Comparison of ENCODE assay signal across 27 cellular contexts in genomic region chr2:62464608-62465007, GRCh38. TPM values are rescaled to one million over a fixed set of nuclear protein-coding genes. Genes with fewer than 3 reads are reported as not detected.
DNase-seq lines count a peak whose midpoint lies in the region; ATAC-seq, FAIRE-seq and TF ChIP-seq lines count a peak whose summit lies in the region.
"Had no signal": no experiment of that assay in that cellular context is flagged by ENCODE, and none has a peak within 500 bp of the region (broad histone marks: within the 10 kb centered on the region; RNA-seq: fewer than 3 reads in every experiment).

No MANE protein-coding gene starts in this region.

- no peak overlapping the region for H3K4me3 ChIP-seq in breast epithelium
- no peak overlapping the region for H3K4me3 ChIP-seq in astrocyte (ENCODE audit: insufficient read depth, low read depth, low read length)
- no peak overlapping the region for H3K4me3 ChIP-seq in effector memory CD4-positive, alpha-beta T cell (ENCODE audit: insufficient read depth, low read depth, low read length, poor library complexity, severe bottlenecking)
- H3K4me3 ChIP-seq: BLaER1 treated with 17β-estradiol and CSF1 and Interleukin-3, amounts not matched to agents 10 nM and 100 nM; GM12878; SJSA1 had no signal

- H3K79me2 ChIP-seq in astrocyte (ENCODE audit: insufficient read depth, low read length), result no peaks in the 10 kb centered on the region

- H3K27me3 Mint-ChIP-seq in MCF 10A (ENCODE audit: insufficient read depth, unreplicated experiment), result no peaks in the 10 kb centered on the region
- H3K27me3 Mint-ChIP-seq in astrocyte (ENCODE audit: low read depth, unreplicated experiment), result peaks cover 3% of the 10 kb centered on the region
- H3K27me3 Mint-ChIP-seq: CD4-positive, alpha-beta memory T cell had no signal

- ATAC-seq in HG03442 (IDR thresholded peaks at IDR 0.05; ENCODE audit: unreplicated experiment), result no peak
- ATAC-seq: GM12878 had no signal

- H3K27me3 ChIP-seq in breast epithelium, result no peaks in the 10 kb centered on the region
- no peaks in the 10 kb centered on the region for H3K27me3 ChIP-seq in astrocyte (ENCODE audit: insufficient read depth, low read length)
- H3K27me3 ChIP-seq in effector memory CD4-positive, alpha-beta T cell (replicated peaks; ENCODE audit: control insufficient read depth, insufficient read depth, low read length, poor library complexity, severe bottlenecking), result no peaks in the 10 kb centered on the region
- H3K27me3 ChIP-seq: BLaER1 treated with 17β-estradiol and CSF1 and Interleukin-3, amounts not matched to agents 10 nM and 100 nM; SJSA1 had no signal

- no peak overlapping the region for H3K9ac ChIP-seq in astrocyte (ENCODE audit: low read length)
- H3K9ac ChIP-seq: BLaER1 treated with 17β-estradiol and CSF1 and Interleukin-3, amounts not matched to agents 10 nM and 100 nM had no signal

- no peak overlapping the region for H2AFZ ChIP-seq in astrocyte (ENCODE audit: low read depth, low read length)

- H3K4me3 Mint-ChIP-seq in MCF 10A (ENCODE audit: unreplicated experiment) (no peak overlapping the region), astrocyte (ENCODE audit: unreplicated experiment) (no peak overlapping the region)
- H3K4me3 Mint-ChIP-seq: CD4-positive, alpha-beta memory T cell; IgD-negative memory B cell had no signal

- H3K27ac Mint-ChIP-seq in MCF 10A (ENCODE audit: low read depth, unreplicated experiment), result peak overlapping the region; percentile 17
- H3K27ac Mint-ChIP-seq in astrocyte (ENCODE audit: unreplicated experiment), result no peak overlapping the region
- H3K27ac Mint-ChIP-seq: CD4-positive, alpha-beta memory T cell had no signal

- no peak for FAIRE-seq in astrocyte (lab: Jason Lieb, UNC)
- FAIRE-seq: GM12878, RCC 7860 had no signal

- intact Hi-C loops in MCF 10A (cut with micrococcal nuclease), result no loop called here
- intact Hi-C loops in breast epithelium (cut with DNase I; ENCODE audit: low total_unique reads), result no loop called here

- H3K4me1 Mint-ChIP-seq in MCF 10A (ENCODE audit: insufficient read depth, unreplicated experiment) (peaks cover 8% of the 10 kb centered on the region), astrocyte (ENCODE audit: low read depth, unreplicated experiment) (peaks cover 7% of the 10 kb centered on the region)
- H3K4me1 Mint-ChIP-seq: CD4-positive, alpha-beta memory T cell; IgD-negative memory B cell had no signal

- H4K20me1 ChIP-seq in astrocyte (ENCODE audit: insufficient read depth, low read length), result no peaks in the 10 kb centered on the region
- H4K20me1 ChIP-seq: BLaER1 treated with 17β-estradiol and CSF1 and Interleukin-3, amounts not matched to agents 10 nM and 100 nM had no signal

- H3K36me3 ChIP-seq in breast epithelium (no peaks in the 10 kb centered on the region), astrocyte (ENCODE audit: insufficient read depth, low read length) (no peaks in the 10 kb centered on the region)
- H3K36me3 ChIP-seq in effector memory CD4-positive, alpha-beta T cell (ENCODE audit: control insufficient read depth, insufficient read depth, low read length), result no peaks in the 10 kb centered on the region
- H3K36me3 ChIP-seq: BLaER1 treated with 17β-estradiol and CSF1 and Interleukin-3, amounts not matched to agents 10 nM and 100 nM; SJSA1 had no signal

- no peak overlapping the region for H3K4me2 ChIP-seq in astrocyte (ENCODE audit: low read length)
- H3K4me2 ChIP-seq: BLaER1 treated with 17β-estradiol and CSF1 and Interleukin-3, amounts not matched to agents 10 nM and 100 nM had no signal

- no peak for DNase-seq in MCF 10A (ENCODE audit: unreplicated experiment)
- no peak for DNase-seq in breast epithelium (ENCODE audit: low spot score in 2 of 2)
- peak; percentile 31 for DNase-seq in astrocyte (ENCODE audit: low read depth)
- DNase-seq in islet precursor cell, result peak; percentile 46
- no peak for DNase-seq in NOMO-1 treated with DMSO at 0.1 percent for 48 hours (lab: John Stamatoyannopoulos, UW; ENCODE audit: unreplicated experiment)
- no peak for DNase-seq in GF-D8 (lab: John Stamatoyannopoulos, UW)
- DNase-seq in effector memory CD4-positive, alpha-beta T cell, result no peak
- DNase-seq: Caco-2; CD4-positive, alpha-beta memory T cell; DMS 273 treated with DMSO at 0.1 percent for 48 hours; DMS79 treated with DMSO at 0.1 percent for 48 hours; Karpas-422; NCI-H1694; NCI-H2081; NCI-H2171; NCI-H345; NCI-H524 treated with DMSO at 0.1 percent for 48 hours; NCI-H82; OCI-M1 had no signal

- TF ChIP-seq POLR2A in breast epithelium (IDR thresholded peaks at IDR 0.05), result no peak

- peaks cover 6% of the 10 kb centered on the region for H3K36me3 Mint-ChIP-seq in MCF 10A (ENCODE audit: insufficient read depth, unreplicated experiment)
- no peaks in the 10 kb centered on the region for H3K36me3 Mint-ChIP-seq in astrocyte (ENCODE audit: low read depth, unreplicated experiment)
- H3K36me3 Mint-ChIP-seq: CD4-positive, alpha-beta memory T cell; IgD-negative memory B cell had no signal

- BruUV-seq in MCF 10A (replicated peaks; lab: Mats Ljungman, UMichigan), result no TSS peak

- H3K27ac ChIP-seq in breast epithelium (no peak overlapping the region), astrocyte (ENCODE audit: low read depth, low read length) (no peak overlapping the region)
- H3K27ac ChIP-seq in effector memory CD4-positive, alpha-beta T cell (ENCODE audit: insufficient read depth, low read length, poor library complexity, severe bottlenecking), result no peak overlapping the region
- H3K27ac ChIP-seq: 22Rv1; BLaER1 treated with 17β-estradiol and CSF1 and Interleukin-3, amounts not matched to agents 10 nM and 100 nM; HL-60; SJSA1 had no signal

- H3K9me3 ChIP-seq in breast epithelium (no peaks in the 10 kb centered on the region), astrocyte (ENCODE audit: insufficient read depth, low read depth, low read length) (no peaks in the 10 kb centered on the region)
- no peaks in the 10 kb centered on the region for H3K9me3 ChIP-seq in effector memory CD4-positive, alpha-beta T cell (ENCODE audit: control insufficient read depth, low read length)
- H3K9me3 ChIP-seq: BLaER1 treated with 17β-estradiol and CSF1 and Interleukin-3, amounts not matched to agents 10 nM and 100 nM; Caco-2; SJSA1 had no signal

- H3K4me1 ChIP-seq in breast epithelium (no peaks in the 10 kb centered on the region), astrocyte (ENCODE audit: insufficient read depth, low read length) (no peaks in the 10 kb centered on the region)
- no peaks in the 10 kb centered on the region for H3K4me1 ChIP-seq in effector memory CD4-positive, alpha-beta T cell (ENCODE audit: control insufficient read depth, insufficient read depth, low read length, poor library complexity, severe bottlenecking)
- H3K4me1 ChIP-seq: BLaER1 treated with 17β-estradiol and CSF1 and Interleukin-3, amounts not matched to agents 10 nM and 100 nM; SJSA1 had no signal

- no peak for TF ChIP-seq CTCF in MCF 10A (IDR thresholded peaks at IDR 0.05; ENCODE audit: unreplicated experiment)
- no peak for TF ChIP-seq CTCF in breast epithelium (IDR thresholded peaks at IDR 0.05)
- no peak for TF ChIP-seq CTCF in astrocyte (IDR thresholded peaks at IDR 0.05; ENCODE audit: insufficient read depth, low read depth, low read length)

- no peaks in the 10 kb centered on the region for H3K9me3 Mint-ChIP-seq in MCF 10A (ENCODE audit: unreplicated experiment)
- H3K9me3 Mint-ChIP-seq in astrocyte (ENCODE audit: unreplicated experiment), result no peaks in the 10 kb centered on the region
- H3K9me3 Mint-ChIP-seq: CD4-positive, alpha-beta memory T cell; IgD-negative memory B cell had no signal

- CTCF ChIA-PET in MCF 10A (lab: Yijun Ruan, JAX), result no interaction called here

- POLR2A ChIA-PET in MCF 10A (lab: Yijun Ruan, JAX), result interaction anchor here (0.6 to 0.7 kb wide), 2 partner anchors 89 to 189 kb away, joined by 3 read pairs; no protein-coding TSS in a partner anchor

RNA-seq across cellular contexts. Expression of gene TMEM17, which starts 41.4 kb away (rescaled TPM):
- total RNA-seq in MCF 10A (2022), result 2.6 and 3.1 TPM in 2 replicates
- total RNA-seq in breast epithelium, result 1 to 10 TPM in 2 of 3 donors, under 1 TPM in 1; 0.33 to 3.4 (median 2.3) TPM
- 2.7 and 4.0 TPM in 2 replicates for total RNA-seq in astrocyte
- total RNA-seq: CD4-positive, alpha-beta memory T cell had no signal

Comparison
In these comparisons a context has a peak if more than half of its experiments do, and no peak if none do; other contexts are left out.
1. DNase-seq: peak in astrocyte (single experiment) and islet precursor cell (single experiment); none in MCF 10A (single experiment), breast epithelium (0 of 2), NOMO-1 treated with DMSO at 0.1 percent for 48 hours (single experiment), GF-D8 (single experiment) and effector memory CD4-positive, alpha-beta T cell (0 of 3).